9 cellular contexts compared by ENCODE assay signal in genomic region chr6:88426005-88426404, GRCh38.
"Had no signal": no experiment of that assay in that cellular context is flagged by ENCODE, and none has a peak within 500 bp of the region (broad histone marks: within the 10 kb centered on the region; RNA-seq: fewer than 3 reads in every experiment).

No MANE protein-coding gene starts in this region.

- DNase-seq: H9, HCEC 1CT, HFFc6, IMR-90, KBM-7 had no signal

- FAIRE-seq: H1, H54, HTR-8/SVneo had no signal

- H3K27ac Mint-ChIP-seq: H9, HFFc6 had no signal

- H3K4me2 ChIP-seq: KMS-11 had no signal

- H3K27ac ChIP-seq: KMS-11 had no signal

- H3K4me1 Mint-ChIP-seq: H9 had no signal

- H3K9ac ChIP-seq: KMS-11 had no signal

- H3K4me3 Mint-ChIP-seq: H9, HFFc6 had no signal
